Comparison of ENCODE assay signal across 11 cellular contexts in genomic region chr7:39754326-39755120, GRCh38.
DNase-seq lines count a peak whose midpoint lies in the region; ATAC-seq and TF ChIP-seq lines count a peak whose summit lies in the region.
"Had no signal": no experiment of that assay in that cellular context is flagged by ENCODE, and none has a peak within 500 bp of the region (broad histone marks: within the 10 kb centered on the region; RNA-seq: fewer than 3 reads in every experiment).

No MANE protein-coding gene starts in this region.

- H3K4me3 Mint-ChIP-seq in CD4-positive, alpha-beta memory T cell, result no peak overlapping the region
- H3K4me3 Mint-ChIP-seq: activated CD8-positive, alpha-beta memory T cell treated with anti-CD3 and anti-CD28 coated beads, Interleukin-2, amount 10 ng/mL, durations not matched to agents 7 days and 5 days had no signal

- H3K27me3 Mint-ChIP-seq in CD4-positive, alpha-beta memory T cell, result no peaks in the 10 kb centered on the region
- H3K27me3 Mint-ChIP-seq: activated CD8-positive, alpha-beta memory T cell treated with anti-CD3 and anti-CD28 coated beads, Interleukin-2, amount 10 ng/mL, durations not matched to agents 7 days and 5 days had no signal

- TF ChIP-seq CTCF in A673 (conservative IDR thresholded peaks at IDR 0.05; ENCODE audit: low read depth, low read length) (no peak), astrocyte of the spinal cord (IDR thresholded peaks at IDR 0.05; ENCODE audit: low read depth, low read length) (no peak), lower lobe of right lung (IDR thresholded peaks at IDR 0.05) (no peak)

- no TSS peak for BruUV-seq in A673 (replicated peaks; lab: Mats Ljungman, UMichigan)

- in situ Hi-C loops in astrocyte of the spinal cord (cut with HindIII; ENCODE audit: low sequenced_read_pairs), result no loop called here

- peak; percentile 65 to 76 for ATAC-seq in lower lobe of right lung
- ATAC-seq in HG03432 (IDR thresholded peaks at IDR 0.05; ENCODE audit: unreplicated experiment), result no peak
- ATAC-seq in activated CD4-positive, CD25-positive, alpha-beta regulatory T cell treated with anti-CD3 and anti-CD28 coated beads, Interleukin-2, amount 50 U/mL, for 24 hours, result no peak
- ATAC-seq: activated CD8-positive, alpha-beta memory T cell treated with anti-CD3 and anti-CD28 coated beads, Interleukin-2, amount 10 ng/mL, durations not matched to agents 7 days and 5 days had no signal

- peaks cover 0 to 5% (median 0%) of the 10 kb centered on the region in 8 donors for H3K9me3 Mint-ChIP-seq in CD4-positive, alpha-beta memory T cell

- POLR2A ChIA-PET in A673 (lab: Charles Lee; ENCODE audit: low non-redundant PET), result no interaction called here
- POLR2A ChIA-PET in CD4-positive, alpha-beta memory T cell (lab: Charles Lee; ENCODE audit: partially characterized antibody), result interaction anchor here (1.2 kb wide), 1 partner anchor 21 kb away, joined by 4 read pairs; no protein-coding TSS in a partner anchor

- CTCF ChIA-PET in A673 (lab: Charles Lee), result no interaction called here
- CTCF ChIA-PET in CD4-positive, alpha-beta memory T cell (lab: Charles Lee; ENCODE audit: partially characterized antibody), result interaction anchor here (1.8 to 17.9 kb wide), 2 partner anchors 8 to 176 kb away, joined by 5 to 748 read pairs; no protein-coding TSS in a partner anchor

- H3K27me3 ChIP-seq in A673 (replicated peaks; ENCODE audit: insufficient read depth, low read depth, low read length, poor library complexity) (no peaks in the 10 kb centered on the region), lower lobe of right lung (ENCODE audit: low read depth) (no peaks in the 10 kb centered on the region)
- no peaks in the 10 kb centered on the region for H3K27me3 ChIP-seq in CD4-positive, alpha-beta memory T cell (ENCODE audit: insufficient read depth, low read length)

- no peaks in the 10 kb centered on the region for H3K4me1 Mint-ChIP-seq in CD4-positive, alpha-beta memory T cell

- intact Hi-C loops in A673 (cut with micrococcal nuclease; ENCODE audit: unreplicated experiment) (no loop called here), lower lobe of right lung (cut with DNase I) (no loop called here)
- intact Hi-C loops in CD4-positive, alpha-beta memory T cell (cut with micrococcal nuclease), result no loop called here

- peaks cover 13% of the 10 kb centered on the region for H3K4me1 ChIP-seq in A673 (ENCODE audit: insufficient read depth, low read length, poor library complexity, severe bottlenecking)
- peaks cover 11% of the 10 kb centered on the region for H3K4me1 ChIP-seq in lower lobe of right lung
- no peaks in the 10 kb centered on the region for H3K4me1 ChIP-seq in CD4-positive, alpha-beta memory T cell (ENCODE audit: insufficient read depth, low read length)

- peak overlapping the region; percentile 57 for H3K27ac ChIP-seq in A673 (ENCODE audit: low read depth, low read length, poor library complexity, severe bottlenecking)
- H3K27ac ChIP-seq in lower lobe of right lung, result peak overlapping the region; percentile 25
- H3K27ac ChIP-seq in CD4-positive, alpha-beta memory T cell (ENCODE audit: low read depth, low read length), result no peak overlapping the region

- H3K9me3 ChIP-seq in A673 (ENCODE audit: low read depth, low read length, poor library complexity, severe bottlenecking), result no peaks in the 10 kb centered on the region
- no peaks in the 10 kb centered on the region for H3K9me3 ChIP-seq in lower lobe of right lung
- H3K9me3 ChIP-seq in CD4-positive, alpha-beta memory T cell (ENCODE audit: control insufficient read depth in 1 of 2, low read length in 2 of 2), result no peaks in the 10 kb centered on the region

- peak; percentile 55 for DNase-seq in A673 (ENCODE audit: low spot score)
- DNase-seq in HK-2 (ENCODE audit: unreplicated experiment), result peak; percentile 67
- peak; percentile 66 for DNase-seq in astrocyte of the spinal cord (ENCODE audit: low read depth, low spot score)
- DNase-seq in lower lobe of right lung, result peak; percentile 47
- DNase-seq in DMS53 (lab: John Stamatoyannopoulos, UW), result no peak
- no peak for DNase-seq in CD4-positive, alpha-beta memory T cell
- DNase-seq: activated CD8-positive, alpha-beta memory T cell treated with anti-CD3 and anti-CD28 coated beads, Interleukin-2, amount 10 ng/mL, durations not matched to agents 7 days and 5 days; COR-L47; substantia nigra had no signal

- H3K27ac Mint-ChIP-seq in CD4-positive, alpha-beta memory T cell, result no peak overlapping the region
- H3K27ac Mint-ChIP-seq: activated CD8-positive, alpha-beta memory T cell treated with anti-CD3 and anti-CD28 coated beads, Interleukin-2, amount 10 ng/mL, durations not matched to agents 7 days and 5 days had no signal

- H3K4me3 ChIP-seq in A673 (ENCODE audit: low read depth, low read length, poor library complexity, severe bottlenecking), result no peak overlapping the region
- H3K4me3 ChIP-seq in astrocyte of the spinal cord (ENCODE audit: low read depth, low read length), result no peak overlapping the region
- H3K4me3 ChIP-seq in lower lobe of right lung, result no peak overlapping the region
- no peak overlapping the region for H3K4me3 ChIP-seq in CD4-positive, alpha-beta memory T cell (ENCODE audit: low read length in 2 of 2)

- H3K36me3 ChIP-seq in A673 (ENCODE audit: insufficient read depth, low read length, poor library complexity, severe bottlenecking), result no peaks in the 10 kb centered on the region
- no peaks in the 10 kb centered on the region for H3K36me3 ChIP-seq in lower lobe of right lung
- no peaks in the 10 kb centered on the region for H3K36me3 ChIP-seq in CD4-positive, alpha-beta memory T cell (ENCODE audit: insufficient read depth, low read length)

- H3K36me3 Mint-ChIP-seq in CD4-positive, alpha-beta memory T cell, result peaks cover 7 to 17% of the 10 kb centered on the region in 2 donors

Comparison
In these comparisons a context has a peak if more than half of its experiments do, and no peak if none do; other contexts are left out.
1. DNase-seq: peak in A673 (single experiment), HK-2 (single experiment), astrocyte of the spinal cord (single experiment) and lower lobe of right lung (single experiment); none in DMS53 (single experiment) and CD4-positive, alpha-beta memory T cell (0 of 5).
2. ATAC-seq: peak in lower lobe of right lung (2 of 2); none in HG03432 (single experiment) and activated CD4-positive, CD25-positive, alpha-beta regulatory T cell treated with anti-CD3 and anti-CD28 coated beads, Interleukin-2, amount 50 U/mL, for 24 hours (0 of 2).